1 cellular context compared by ENCODE assay signal in the genomic region with DNA sequence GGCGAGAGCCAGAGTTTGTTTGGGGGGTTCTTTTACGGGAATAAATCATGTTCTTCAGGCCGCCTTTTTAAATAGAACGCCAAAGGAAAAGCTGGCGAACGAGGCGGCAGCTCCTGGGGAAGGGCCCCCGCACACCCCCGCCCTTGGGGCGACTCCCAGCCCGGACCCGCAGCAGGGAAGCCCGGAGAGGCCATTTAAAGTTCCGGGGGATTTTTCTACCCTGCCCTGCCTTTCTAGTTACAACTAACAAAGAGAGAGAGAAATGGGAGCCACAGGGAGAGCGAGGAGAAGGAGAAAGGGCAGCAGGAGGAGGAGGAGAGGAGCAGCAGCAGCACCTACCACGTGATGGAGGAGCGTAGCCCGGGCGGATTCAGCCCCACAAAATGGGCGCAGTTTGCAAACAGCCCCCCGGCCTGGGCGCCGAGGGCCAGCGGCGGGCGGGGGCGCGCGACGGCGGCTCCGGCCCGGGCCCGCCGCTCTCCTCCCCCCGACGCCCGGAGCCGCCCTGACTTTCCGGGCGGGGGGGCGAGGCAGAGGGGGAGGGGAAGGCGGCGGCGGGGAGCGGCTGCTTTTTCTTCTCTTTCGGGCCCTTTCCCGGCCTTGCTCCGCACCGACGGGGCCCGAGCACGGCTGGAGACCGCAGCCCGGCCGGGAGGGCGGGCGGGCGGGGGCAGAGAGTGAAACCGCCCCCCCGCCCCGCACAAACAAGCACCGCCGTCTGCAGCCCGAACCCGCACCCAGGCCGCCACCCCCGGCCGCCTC.
TF ChIP-seq lines count a peak whose summit lies in the region.

No MANE protein-coding gene starts in this region.

TF ChIP-seq in GM12878, 131 proteins besides CTCF, POLR2A, EP300 and RAD21 (continued from another document):
- TF ChIP-seq, protein P1, sequence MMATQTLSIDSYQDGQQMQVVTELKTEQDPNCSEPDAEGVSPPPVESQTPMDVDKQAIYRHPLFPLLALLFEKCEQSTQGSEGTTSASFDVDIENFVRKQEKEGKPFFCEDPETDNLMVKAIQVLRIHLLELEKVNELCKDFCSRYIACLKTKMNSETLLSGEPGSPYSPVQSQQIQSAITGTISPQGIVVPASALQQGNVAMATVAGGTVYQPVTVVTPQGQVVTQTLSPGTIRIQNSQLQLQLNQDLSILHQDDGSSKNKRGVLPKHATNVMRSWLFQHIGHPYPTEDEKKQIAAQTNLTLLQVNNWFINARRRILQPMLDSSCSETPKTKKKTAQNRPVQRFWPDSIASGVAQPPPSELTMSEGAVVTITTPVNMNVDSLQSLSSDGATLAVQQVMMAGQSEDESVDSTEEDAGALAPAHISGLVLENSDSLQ (IDR thresholded peaks at IDR 0.05), result peak; percentile 36; the same call in 1 of the 2 replicates
- TF ChIP-seq CEBPB (IDR thresholded peaks at IDR 0.05; ENCODE audit: borderline replicate concordance in 1 of 2, low read depth in 2 of 2, low read length in 2 of 2) (peak in 1 of 2 experiments; percentile 1; a peak in 1 of 4 replicates), TBL1XR1 (IDR thresholded peaks at IDR 0.05; ENCODE audit: low read depth, low read length) (no peak), CREM (IDR thresholded peaks at IDR 0.05; ENCODE audit: low read depth) (no peak), ATF7 (IDR thresholded peaks at IDR 0.05; ENCODE audit: low read depth) (peak; percentile 49), YY1 (IDR thresholded peaks at IDR 0.05; ENCODE audit: low read depth, low read length) (peak; percentile 96), CBFB (IDR thresholded peaks at IDR 0.05; ENCODE audit: low read depth) (0 out of 2 replicates have a peak, but pooled peaks have one; percentile 25), RAD51 (IDR thresholded peaks at IDR 0.05) (peak; percentile 92), BHLHE40 (IDR thresholded peaks at IDR 0.05; ENCODE audit: borderline replicate concordance in 1 of 2, low read depth in 2 of 2, low read length in 1 of 2) (0 out of 4 replicates have a peak, but pooled peaks of 1 of the 2 experiments have one; percentile 8), MEF2B (IDR thresholded peaks at IDR 0.05; ENCODE audit: partially characterized antibody, poor library complexity, severe bottlenecking) (no peak)
- TF ChIP-seq, protein P2, sequence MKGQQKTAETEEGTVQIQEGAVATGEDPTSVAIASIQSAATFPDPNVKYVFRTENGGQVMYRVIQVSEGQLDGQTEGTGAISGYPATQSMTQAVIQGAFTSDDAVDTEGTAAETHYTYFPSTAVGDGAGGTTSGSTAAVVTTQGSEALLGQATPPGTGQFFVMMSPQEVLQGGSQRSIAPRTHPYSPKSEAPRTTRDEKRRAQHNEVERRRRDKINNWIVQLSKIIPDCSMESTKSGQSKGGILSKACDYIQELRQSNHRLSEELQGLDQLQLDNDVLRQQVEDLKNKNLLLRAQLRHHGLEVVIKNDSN (IDR thresholded peaks at IDR 0.05; ENCODE audit: borderline replicate concordance, extremely low read length, insufficient read depth, low read depth, low read length), result peak; percentile 87
- TF ChIP-seq, protein P3, sequence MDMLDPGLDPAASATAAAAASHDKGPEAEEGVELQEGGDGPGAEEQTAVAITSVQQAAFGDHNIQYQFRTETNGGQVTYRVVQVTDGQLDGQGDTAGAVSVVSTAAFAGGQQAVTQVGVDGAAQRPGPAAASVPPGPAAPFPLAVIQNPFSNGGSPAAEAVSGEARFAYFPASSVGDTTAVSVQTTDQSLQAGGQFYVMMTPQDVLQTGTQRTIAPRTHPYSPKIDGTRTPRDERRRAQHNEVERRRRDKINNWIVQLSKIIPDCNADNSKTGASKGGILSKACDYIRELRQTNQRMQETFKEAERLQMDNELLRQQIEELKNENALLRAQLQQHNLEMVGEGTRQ (IDR thresholded peaks at IDR 0.05; ENCODE audit: borderline replicate concordance, low read depth, low read length), result peak; percentile 63
